Comparison of ENCODE assay signal across 8 cellular contexts in the genomic region with DNA sequence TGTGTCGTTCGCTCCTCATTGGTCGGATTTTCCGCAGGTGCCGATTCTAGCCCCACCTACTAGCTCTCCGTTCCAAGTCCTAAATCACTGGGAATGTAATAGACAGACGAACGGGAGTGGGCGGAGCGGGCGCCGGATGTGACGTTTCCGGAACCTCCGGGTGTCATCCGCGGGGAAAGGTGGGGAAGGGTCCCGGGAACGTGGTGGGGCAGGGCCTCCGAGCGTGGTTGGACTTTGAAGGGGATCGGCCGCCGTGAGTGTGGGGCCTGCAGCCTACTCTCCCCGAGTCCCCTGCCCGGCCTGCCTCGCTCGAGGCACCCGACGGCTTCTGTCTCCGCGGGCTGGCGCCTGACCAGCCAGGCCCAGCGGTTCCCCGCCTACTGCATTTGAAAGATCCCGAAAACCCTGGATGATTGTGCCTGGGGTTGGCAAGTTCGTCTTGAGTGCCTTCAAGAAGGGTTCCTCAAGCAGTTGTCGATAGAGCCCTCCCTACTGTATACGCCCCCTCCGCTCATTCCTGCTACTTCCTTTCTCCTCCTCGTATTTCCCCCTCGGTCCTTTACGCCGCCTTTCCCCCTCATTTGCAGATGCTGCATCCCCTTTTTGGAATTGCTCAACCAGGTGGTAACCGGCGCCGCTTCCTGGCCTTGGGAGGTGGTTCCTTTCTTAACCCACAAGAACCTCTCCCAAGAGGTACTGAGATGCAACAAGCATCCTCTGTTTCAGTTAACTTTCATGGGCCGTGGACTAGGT. TPM values are rescaled to one million over a fixed set of nuclear protein-coding genes. Genes with fewer than 3 reads are reported as not detected.
DNase-seq lines count a peak whose midpoint lies in the region; TF ChIP-seq lines count a peak whose summit lies in the region.

TSS of gene STAMBP (plus strand) at position 144 of the 753 bp plus-strand sequence. CDS start 1,896 bp downstream, outside the sequence.

- H3K4me3 ChIP-seq in HFF-Myc (replicated peaks; ENCODE audit: low read depth, low read length) (peak within 1 kb of the TSS; percentile 77), neuron (ENCODE audit: low read length) (peak within 1 kb of the TSS; percentile 71), subcutaneous abdominal adipose tissue (ENCODE audit: low read depth in 1 of 5, low read length in 5 of 5) (peak within 1 kb of the TSS; percentile 77 to 94 (median 89))

- H3K4me1 ChIP-seq in neuron (ENCODE audit: insufficient read depth, low read length) (peaks cover 9% of the 10 kb centered on the region), subcutaneous abdominal adipose tissue (ENCODE audit: control insufficient read depth in 5 of 5, insufficient read depth in 5 of 5, low read length in 5 of 5) (peaks cover 0 to 29% (median 21%) of the 10 kb centered on the region in 5 donors)

- H3K36me3 ChIP-seq in neuron (ENCODE audit: insufficient read depth, low read length) = peaks cover 21% of the 10 kb centered on the region
- H3K36me3 ChIP-seq in subcutaneous abdominal adipose tissue (ENCODE audit: control insufficient read depth in 5 of 5, insufficient read depth in 5 of 5, low read length in 5 of 5) = peaks cover 5 to 23% (median 6%) of the 10 kb centered on the region in 5 donors

- peak within 1 kb of the TSS; percentile 94 for H3K4me3 Mint-ChIP-seq in activated naive CD4-positive, alpha-beta T cell treated with anti-CD3 and anti-CD28 coated beads for 36 hours

- CTCF ChIA-PET in activated naive CD4-positive, alpha-beta T cell treated with anti-CD3 and anti-CD28 coated beads for 36 hours (lab: Charles Lee) = interaction anchor here (0.5 to 3.5 kb wide), 17 partner anchors 11 to 506 kb away, joined by 3 to 32 read pairs (median 5); partner anchors contain the start of genes BOLA3 and MOB1A

- no peaks in the 10 kb centered on the region for H3K27me3 Mint-ChIP-seq in activated naive CD4-positive, alpha-beta T cell treated with anti-CD3 and anti-CD28 coated beads for 36 hours (ENCODE audit: low read depth)

- peaks cover 17% of the 10 kb centered on the region for H3K36me3 Mint-ChIP-seq in activated naive CD4-positive, alpha-beta T cell treated with anti-CD3 and anti-CD28 coated beads for 36 hours (ENCODE audit: low read depth)

- H3K27me3 ChIP-seq in neuron (ENCODE audit: insufficient read depth, low read length) (no peaks in the 10 kb centered on the region), subcutaneous abdominal adipose tissue (ENCODE audit: control insufficient read depth in 5 of 5, insufficient read depth in 4 of 5, low read length in 5 of 5) (no peaks in the 10 kb centered on the region)

- peak within 1 kb of the TSS; percentile 93 for H3K27ac ChIP-seq in subcutaneous abdominal adipose tissue (ENCODE audit: low read depth, low read length)

- H3K9ac ChIP-seq in subcutaneous abdominal adipose tissue (ENCODE audit: low read length in 5 of 5) = peak within 1 kb of the TSS; percentile 92 to 95 (median 93)

- peaks cover 43% of the 10 kb centered on the region for H3K4me1 Mint-ChIP-seq in activated naive CD4-positive, alpha-beta T cell treated with anti-CD3 and anti-CD28 coated beads for 36 hours (ENCODE audit: low read depth)

- TF ChIP-seq CTCF in HFF-Myc (IDR thresholded peaks at IDR 0.05; ENCODE audit: low read depth, low read length, missing control alignments) = no peak

- H3K9me3 ChIP-seq in neuron (ENCODE audit: low read length) (no peaks in the 10 kb centered on the region), subcutaneous abdominal adipose tissue (ENCODE audit: control insufficient read depth in 5 of 5, low read length in 5 of 5) (no peaks in the 10 kb centered on the region)

- H2AFZ ChIP-seq in neuron (ENCODE audit: low read depth, low read length) = peak within 1 kb of the TSS; percentile 73

- no peaks in the 10 kb centered on the region for H3K9me3 Mint-ChIP-seq in activated naive CD4-positive, alpha-beta T cell treated with anti-CD3 and anti-CD28 coated beads for 36 hours

- intact Hi-C loops in activated naive CD4-positive, alpha-beta T cell treated with anti-CD3 and anti-CD28 coated beads for 36 hours (cut with micrococcal nuclease) = loop anchor here (1.0 to 10.0 kb wide), 8 partner anchors 49 to 706 kb away; partner anchors contain the start of genes DUSP11, MTHFD2, TPRKB and WBP1

- DNase-seq in GM03348 (ENCODE audit: low spot score) (peak; percentile 88), HFF-Myc (ENCODE audit: extremely low read depth, low read depth) (peak; percentile 93), NAMALWA (ENCODE audit: low spot score) (peak; percentile 97), SK-N-DZ (ENCODE audit: low spot score) (peak; percentile 94), foreskin melanocyte (peak; percentile 94)
- DNase-seq in activated naive CD4-positive, alpha-beta T cell treated with anti-CD3 and anti-CD28 coated beads for 36 hours = peak; percentile 96

- H3K27ac Mint-ChIP-seq in activated naive CD4-positive, alpha-beta T cell treated with anti-CD3 and anti-CD28 coated beads for 36 hours = peak within 1 kb of the TSS; percentile 94

RNA-seq across cellular contexts. Expression of gene STAMBP, which starts in this region (rescaled TPM):
- polyA plus RNA-seq in SK-N-DZ (2014; cell fraction: cytosol; rRNA removed) = 53.0 and 65.2 TPM in 2 replicates
- polyA plus RNA-seq in SK-N-DZ (2014; cell fraction: nucleus; rRNA removed) = 43.2 and 70.2 TPM in 2 replicates
- 10 to 100 TPM; 80.5 to 80.7 TPM for total RNA-seq in activated naive CD4-positive, alpha-beta T cell treated with anti-CD3 and anti-CD28 coated beads for 36 hours

Comparison
In these comparisons a context has a peak if more than half of its experiments do, and no peak if none do; other contexts are left out.
1. Peak in every context shown above with its lines: DNase-seq, H3K4me3 ChIP-seq and H3K27ac ChIP-seq.